In genomic region chr16:70250748-70251650, GRCh38 we compare ENCODE assay signal across 1 cellular context.
TF ChIP-seq lines count a peak whose summit lies in the region.

No MANE protein-coding gene starts in this region.

TF ChIP-seq in HepG2, 621 proteins besides CTCF, POLR2A, EP300 and RAD21 (continued from another document and continues in another):
- TF ChIP-seq ZNF800 (CRISPR knock-in tag; IDR thresholded peaks at IDR 0.05) (0 out of 2 replicates have a peak, but pooled peaks have one; percentile 20), PHF5A (CRISPR knock-in tag; IDR thresholded peaks at IDR 0.05; ENCODE audit: low read depth, unreplicated experiment) (no peak), CENPT (CRISPR knock-in tag; IDR thresholded peaks at IDR 0.05; ENCODE audit: low read depth) (no peak; the same call in 1 of the 2 replicates), KLF16 (CRISPR knock-in tag; IDR thresholded peaks at IDR 0.05) (peak in 1 of 2 experiments; percentile 74; a peak in 1 of 4 replicates), ZNF772 (CRISPR knock-in tag; IDR thresholded peaks at IDR 0.05) (peak; percentile 65; the same call in 1 of the 2 replicates), ELF3 (CRISPR knock-in tag; IDR thresholded peaks at IDR 0.05) (peak; percentile 48; the same call in 1 of the 2 replicates), MTA1 (CRISPR knock-in tag; IDR thresholded peaks at IDR 0.05; ENCODE audit: borderline replicate concordance) (peak; percentile 49), ZNF331 (CRISPR knock-in tag; IDR thresholded peaks at IDR 0.05) (peak; percentile 86), CREB3 (CRISPR knock-in tag; IDR thresholded peaks at IDR 0.05) (no peak; the same call in 1 of the 2 replicates), ZFP36 (IDR thresholded peaks at IDR 0.05; ENCODE audit: borderline replicate concordance, low read depth, low read length, partially characterized antibody) (no peak), HCFC1 (IDR thresholded peaks at IDR 0.05; ENCODE audit: low read depth, low read length) (no peak), ZNF691 (CRISPR knock-in tag; IDR thresholded peaks at IDR 0.05; ENCODE audit: borderline replicate concordance, low read depth) (peak; percentile 73; the same call in 1 of the 2 replicates), YY1 (IDR thresholded peaks at IDR 0.05; ENCODE audit: insufficient read depth, insufficient replicate concordance, low read depth, low read length) (no peak), ZNF317 (CRISPR knock-in tag; IDR thresholded peaks at IDR 0.05) (no peak), ZNF543 (CRISPR knock-in tag; IDR thresholded peaks at IDR 0.05) (0 out of 2 replicates have a peak, but pooled peaks have one; percentile 46), KAT8 (CRISPR knock-in tag; IDR thresholded peaks at IDR 0.05) (no peak), FOXA1 (IDR thresholded peaks at IDR 0.05) (no peak), FOXA1 (CRISPR knock-in tag; IDR thresholded peaks at IDR 0.05) (no peak), FUBP1 (CRISPR knock-in tag; IDR thresholded peaks at IDR 0.05; ENCODE audit: borderline replicate concordance) (no peak), ZNF18 (CRISPR knock-in tag; IDR thresholded peaks at IDR 0.05; ENCODE audit: insufficient replicate concordance) (peak; percentile 47), BCL6 (CRISPR knock-in tag; IDR thresholded peaks at IDR 0.05) (peak; percentile 11; the same call in 1 of the 2 replicates), GLMP (CRISPR knock-in tag; IDR thresholded peaks at IDR 0.05; ENCODE audit: borderline replicate concordance) (no peak), ZC3H4 (CRISPR knock-in tag; IDR thresholded peaks at IDR 0.05; ENCODE audit: borderline replicate concordance) (no peak), TFDP1 (CRISPR knock-in tag; IDR thresholded peaks at IDR 0.05; ENCODE audit: borderline replicate concordance) (peak; percentile 83; the same call in 1 of the 2 replicates), HNF1A (IDR thresholded peaks at IDR 0.05; ENCODE audit: low read depth) (no peak), HNF1A (CRISPR knock-in tag; IDR thresholded peaks at IDR 0.05; ENCODE audit: borderline replicate concordance) (peak; percentile 57; the same call in 1 of the 2 replicates), CCDC6 (CRISPR knock-in tag; IDR thresholded peaks at IDR 0.05) (peak; percentile 66), ATRX (CRISPR knock-in tag; IDR thresholded peaks at IDR 0.05; ENCODE audit: borderline replicate concordance) (no peak), ZSCAN31 (CRISPR knock-in tag; IDR thresholded peaks at IDR 0.05; ENCODE audit: low read depth) (peak; percentile 43), TSC22D2 (CRISPR knock-in tag; IDR thresholded peaks at IDR 0.05; ENCODE audit: borderline replicate concordance) (no peak), CCAR2 (optimal IDR thresholded peaks at IDR 0.05; ENCODE audit: low read depth, low read length) (no peak), PCBP2 (optimal IDR thresholded peaks at IDR 0.05; ENCODE audit: low read depth, low read length, poor library complexity, severe bottlenecking) (no peak), ZSCAN22 (CRISPR knock-in tag; IDR thresholded peaks at IDR 0.05) (peak; percentile 18; the same call in 1 of the 2 replicates), SP2 (CRISPR knock-in tag; IDR thresholded peaks at IDR 0.05) (0 out of 2 replicates have a peak, but pooled peaks have one; percentile 3), MATR3 (CRISPR knock-in tag; IDR thresholded peaks at IDR 0.05) (no peak), SIN3B (IDR thresholded peaks at IDR 0.05; ENCODE audit: low read length) (no peak), XRCC5 (optimal IDR thresholded peaks at IDR 0.05; ENCODE audit: low read length) (peak; percentile 62), TFE3 (CRISPR knock-in tag; IDR thresholded peaks at IDR 0.05) (no peak), AKNA (CRISPR knock-in tag; IDR thresholded peaks at IDR 0.05; ENCODE audit: borderline replicate concordance) (no peak; the same call in 1 of the 2 replicates), SRY (CRISPR knock-in tag; IDR thresholded peaks at IDR 0.05) (no peak; the same call in 1 of the 2 replicates)
